Comparison of ENCODE assay signal across 17 cellular contexts in genomic region chr12:98370976-98371375, GRCh38.
DNase-seq lines count a peak whose midpoint lies in the region; ATAC-seq and TF ChIP-seq lines count a peak whose summit lies in the region.
"Had no signal": no experiment of that assay in that cellular context is flagged by ENCODE, and none has a peak within 500 bp of the region (broad histone marks: within the 10 kb centered on the region; RNA-seq: fewer than 3 reads in every experiment).

No MANE protein-coding gene starts in this region.

- H2AK5ac ChIP-seq in mesendoderm (ENCODE audit: low read length): no peak overlapping the region

- H4K8ac ChIP-seq in mesendoderm (ENCODE audit: low read depth, low read length): no peak overlapping the region

- H2BK15ac ChIP-seq in mesendoderm (replicated peaks; ENCODE audit: low read depth): no peak overlapping the region

- peak overlapping the region; percentile 4 for H3K18ac ChIP-seq in mesendoderm (ENCODE audit: low read length)

- WGBS in mesendoderm (ENCODE audit: extremely low coverage, insufficient coverage, low lambda C conversion rate): no CpG with 5 or more reads among the region's 1 CpG

- no peak overlapping the region for H2BK120ac ChIP-seq in mesendoderm (ENCODE audit: low read depth, low read length)

- no peak for DNase-seq in activated CD8-positive, alpha-beta T cell treated with anti-CD3 and anti-CD28 coated beads, Interleukin-2, amount 10 ng/mL, durations not matched to agents 7 days and 5 days
- no peak for DNase-seq in activated CD8-positive, alpha-beta T cell treated with anti-CD3 and anti-CD28 coated beads for 36 hours
- no peak for DNase-seq in T-helper 2 cell treated with Interferon-gamma antibody and Interleukin-4, amounts not matched to agents 5 μg/mL and 100 μg/mL, for 36 hours (ENCODE audit: low spot score)
- no peak for DNase-seq in mesendoderm
- no peak for DNase-seq in activated gamma-delta T cell (lab: John Stamatoyannopoulos, UW)
- DNase-seq in DMS 273 (lab: John Stamatoyannopoulos, UW; ENCODE audit: unreplicated experiment): no peak
- DNase-seq: CD8-positive, alpha-beta T cell; DMS79 treated with DMSO at 0.1 percent for 48 hours; HFFc6; NCI-H1436; NCI-H2029; NCI-H2171; NCI-H446 treated with DMSO at 0.1 percent for 48 hours; Peyer's patch had no signal

- H3K4me3 ChIP-seq in mesendoderm (ENCODE audit: low read length): no peak overlapping the region
- H3K4me3 ChIP-seq: Peyer's patch had no signal

- H3K27me3 ChIP-seq in mesendoderm (ENCODE audit: insufficient read depth, low read length, poor library complexity): no peaks in the 10 kb centered on the region
- H3K27me3 ChIP-seq: Peyer's patch had no signal

- peaks cover 36% of the 10 kb centered on the region for H3K27me3 Mint-ChIP-seq in activated CD8-positive, alpha-beta T cell treated with anti-CD3 and anti-CD28 coated beads, Interleukin-2, amount 10 ng/mL, durations not matched to agents 7 days and 5 days (ENCODE audit: low read depth)
- peaks cover 25% of the 10 kb centered on the region for H3K27me3 Mint-ChIP-seq in activated CD8-positive, alpha-beta T cell treated with anti-CD3 and anti-CD28 coated beads for 36 hours
- H3K27me3 Mint-ChIP-seq in T-helper 2 cell treated with Interferon-gamma antibody and Interleukin-4, amounts not matched to agents 5 μg/mL and 100 μg/mL, for 36 hours (ENCODE audit: low read depth): peaks cover 37% of the 10 kb centered on the region

- peak overlapping the region; percentile 51 for H3K56ac ChIP-seq in mesendoderm (ENCODE audit: low read length)

- H3K9me3 Mint-ChIP-seq in activated CD8-positive, alpha-beta T cell treated with anti-CD3 and anti-CD28 coated beads, Interleukin-2, amount 10 ng/mL, durations not matched to agents 7 days and 5 days (ENCODE audit: insufficient read depth): no peaks in the 10 kb centered on the region
- no peaks in the 10 kb centered on the region for H3K9me3 Mint-ChIP-seq in activated CD8-positive, alpha-beta T cell treated with anti-CD3 and anti-CD28 coated beads for 36 hours
- H3K9me3 Mint-ChIP-seq in T-helper 2 cell treated with Interferon-gamma antibody and Interleukin-4, amounts not matched to agents 5 μg/mL and 100 μg/mL, for 36 hours: no peaks in the 10 kb centered on the region
- H3K9me3 Mint-ChIP-seq: CD8-positive, alpha-beta T cell; HFFc6 had no signal

- H3K4me1 Mint-ChIP-seq in activated CD8-positive, alpha-beta T cell treated with anti-CD3 and anti-CD28 coated beads, Interleukin-2, amount 10 ng/mL, durations not matched to agents 7 days and 5 days (ENCODE audit: low read depth): peaks cover 33% of the 10 kb centered on the region
- peaks cover 9% of the 10 kb centered on the region for H3K4me1 Mint-ChIP-seq in activated CD8-positive, alpha-beta T cell treated with anti-CD3 and anti-CD28 coated beads for 36 hours (ENCODE audit: low read depth)
- H3K4me1 Mint-ChIP-seq in T-helper 2 cell treated with Interferon-gamma antibody and Interleukin-4, amounts not matched to agents 5 μg/mL and 100 μg/mL, for 36 hours (ENCODE audit: low read depth): peaks cover 32% of the 10 kb centered on the region
- H3K4me1 Mint-ChIP-seq: B cell had no signal

- H3K27ac ChIP-seq in C4-2B (peak overlapping the region; percentile 54; the same call in 1 of the 2 replicates), mesendoderm (ENCODE audit: low read depth, low read length) (no peak overlapping the region)
- H3K27ac ChIP-seq: Peyer's patch had no signal

- POLR2A ChIA-PET in activated CD8-positive, alpha-beta T cell treated with anti-CD3 and anti-CD28 coated beads, Interleukin-2, amount 10 ng/mL, durations not matched to agents 7 days and 5 days (lab: Charles Lee): no interaction called here
- POLR2A ChIA-PET in activated CD8-positive, alpha-beta T cell treated with anti-CD3 and anti-CD28 coated beads for 36 hours (lab: Charles Lee): no interaction called here

- CTCF ChIA-PET in activated CD8-positive, alpha-beta T cell treated with anti-CD3 and anti-CD28 coated beads, Interleukin-2, amount 10 ng/mL, durations not matched to agents 7 days and 5 days (lab: Charles Lee): interaction anchor here (0.6 to 1.4 kb wide), 3 partner anchors 12 to 144 kb away, joined by 3 to 4 read pairs (median 3); no protein-coding TSS in a partner anchor
- CTCF ChIA-PET in activated CD8-positive, alpha-beta T cell treated with anti-CD3 and anti-CD28 coated beads for 36 hours (lab: Charles Lee): interaction anchor here (0.9 kb wide), 1 partner anchor 121 kb away, joined by 3 read pairs; no protein-coding TSS in a partner anchor

- H3K36me3 ChIP-seq in mesendoderm (ENCODE audit: control insufficient read depth, insufficient read depth, low read length): no peaks in the 10 kb centered on the region
- H3K36me3 ChIP-seq: Peyer's patch had no signal

- peaks cover 5% of the 10 kb centered on the region for H3K36me3 Mint-ChIP-seq in activated CD8-positive, alpha-beta T cell treated with anti-CD3 and anti-CD28 coated beads, Interleukin-2, amount 10 ng/mL, durations not matched to agents 7 days and 5 days (ENCODE audit: low read depth)
- H3K36me3 Mint-ChIP-seq in activated CD8-positive, alpha-beta T cell treated with anti-CD3 and anti-CD28 coated beads for 36 hours (ENCODE audit: low read depth): no peaks in the 10 kb centered on the region
- no peaks in the 10 kb centered on the region for H3K36me3 Mint-ChIP-seq in T-helper 2 cell treated with Interferon-gamma antibody and Interleukin-4, amounts not matched to agents 5 μg/mL and 100 μg/mL, for 36 hours (ENCODE audit: low read depth)
- H3K36me3 Mint-ChIP-seq: CD8-positive, alpha-beta T cell had no signal

- no peak for TF ChIP-seq CTCF in activated CD8-positive, alpha-beta T cell treated with anti-CD3 and anti-CD28 coated beads for 36 hours (IDR thresholded peaks at IDR 0.05)
- no peak for TF ChIP-seq CTCF in C4-2B (conservative IDR thresholded peaks at IDR 0.05)

- H3K9ac ChIP-seq in mesendoderm (ENCODE audit: low read length): no peak overlapping the region

- peak overlapping the region; percentile 29 for H3K27ac Mint-ChIP-seq in activated CD8-positive, alpha-beta T cell treated with anti-CD3 and anti-CD28 coated beads, Interleukin-2, amount 10 ng/mL, durations not matched to agents 7 days and 5 days
- H3K27ac Mint-ChIP-seq in activated CD8-positive, alpha-beta T cell treated with anti-CD3 and anti-CD28 coated beads for 36 hours: no peak overlapping the region
- peak overlapping the region; percentile 22 for H3K27ac Mint-ChIP-seq in T-helper 2 cell treated with Interferon-gamma antibody and Interleukin-4, amounts not matched to agents 5 μg/mL and 100 μg/mL, for 36 hours
- H3K27ac Mint-ChIP-seq: B cell; CD8-positive, alpha-beta T cell; HFFc6 had no signal

- H3K4me1 ChIP-seq in mesendoderm (ENCODE audit: control insufficient read depth, low read depth, low read length): peaks cover 6% of the 10 kb centered on the region
- H3K4me1 ChIP-seq: Peyer's patch had no signal

- ATAC-seq in activated CD8-positive, alpha-beta T cell treated with anti-CD3 and anti-CD28 coated beads, Interleukin-2, amount 10 ng/mL, durations not matched to agents 7 days and 5 days: peak; percentile 61
- no peak for ATAC-seq in activated CD8-positive, alpha-beta T cell treated with anti-CD3 and anti-CD28 coated beads for 36 hours
- ATAC-seq: CD8-positive, alpha-beta T cell; Right ventricle myocardium inferior had no signal

- H3K4me2 ChIP-seq in mesendoderm (ENCODE audit: low read length): no peak overlapping the region

- H3K79me1 ChIP-seq in mesendoderm (ENCODE audit: low read length): no peaks in the 10 kb centered on the region

- H3K23ac ChIP-seq in mesendoderm (ENCODE audit: low read length): no peak overlapping the region

- intact Hi-C loops in activated CD8-positive, alpha-beta T cell treated with anti-CD3 and anti-CD28 coated beads for 36 hours (cut with micrococcal nuclease): no loop called here

- no peaks in the 10 kb centered on the region for H3K79me2 ChIP-seq in mesendoderm (ENCODE audit: control insufficient read depth, insufficient read depth, low read length)

- H3K4me3 Mint-ChIP-seq in activated CD8-positive, alpha-beta T cell treated with anti-CD3 and anti-CD28 coated beads, Interleukin-2, amount 10 ng/mL, durations not matched to agents 7 days and 5 days: peak overlapping the region; percentile 3
- H3K4me3 Mint-ChIP-seq in activated CD8-positive, alpha-beta T cell treated with anti-CD3 and anti-CD28 coated beads for 36 hours: no peak overlapping the region
- peak overlapping the region; percentile 39 for H3K4me3 Mint-ChIP-seq in T-helper 2 cell treated with Interferon-gamma antibody and Interleukin-4, amounts not matched to agents 5 μg/mL and 100 μg/mL, for 36 hours
- H3K4me3 Mint-ChIP-seq: B cell; CD8-positive, alpha-beta T cell; HFFc6 had no signal

- peak overlapping the region; percentile 23 for H4K5ac ChIP-seq in mesendoderm (ENCODE audit: low read length)

- no peak overlapping the region for H3K4ac ChIP-seq in mesendoderm (ENCODE audit: low read depth, low read length)

- peak overlapping the region; percentile 56 for H2BK5ac ChIP-seq in mesendoderm (ENCODE audit: low read length)
